Comparison of ENCODE assay signal across 26 cellular contexts in the genomic region with DNA sequence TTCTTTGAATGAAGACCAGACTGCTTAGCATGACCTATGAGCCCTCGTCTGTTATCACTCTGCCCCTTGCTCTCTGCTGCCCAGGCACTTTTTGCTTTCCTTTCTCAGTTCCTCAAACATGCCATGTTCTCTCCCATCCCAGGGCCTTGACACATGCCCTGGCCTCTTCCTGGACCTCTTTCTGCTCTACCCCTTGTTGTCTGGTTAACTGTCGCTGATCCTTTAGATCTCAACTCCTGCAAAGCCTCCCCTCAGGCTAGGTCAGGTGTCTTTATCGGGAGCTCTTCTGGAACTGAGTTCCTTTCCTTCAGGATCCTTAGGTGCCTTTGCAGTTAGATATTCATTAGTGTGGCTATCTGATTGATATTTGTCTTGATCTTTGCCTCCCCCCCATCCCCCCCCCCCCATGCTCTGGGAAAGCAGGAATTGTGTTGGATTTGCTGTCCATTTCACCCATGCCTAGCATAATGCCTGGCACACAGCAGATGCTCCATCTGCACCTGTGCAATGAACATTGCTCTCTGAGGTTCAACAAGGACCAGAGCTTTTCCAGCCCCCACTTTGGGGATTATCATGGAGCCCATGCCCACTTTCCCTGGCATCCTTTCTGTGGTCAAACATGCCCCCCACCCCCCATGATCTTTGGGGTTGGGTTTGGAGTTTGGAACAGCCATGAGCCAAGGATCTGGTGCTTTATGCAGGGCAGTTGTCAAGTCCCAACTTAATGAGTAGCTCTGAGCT.
DNase-seq lines count a peak whose midpoint lies in the region; ATAC-seq and TF ChIP-seq lines count a peak whose summit lies in the region.
"Had no signal": no experiment of that assay in that cellular context is flagged by ENCODE, and none has a peak within 500 bp of the region (broad histone marks: within the 10 kb centered on the region; RNA-seq: fewer than 3 reads in every experiment).

No MANE protein-coding gene starts in this region.

- H2BK120ac ChIP-seq in H9 (ENCODE audit: low read depth, low read length, poor library complexity, severe bottlenecking) = no peak overlapping the region

- H3K27me3 Mint-ChIP-seq in H9 (ENCODE audit: low read depth) (peaks cover 27% of the 10 kb centered on the region), endodermal cell (ENCODE audit: insufficient read depth) (peaks cover 29% of the 10 kb centered on the region), osteocyte (ENCODE audit: unreplicated experiment) (peaks cover 14% of the 10 kb centered on the region)
- H3K27me3 Mint-ChIP-seq: CD4-positive, CD25-positive, alpha-beta regulatory T cell had no signal

- H3T11ph ChIP-seq in H9 (ENCODE audit: low read length) = no peak overlapping the region

- H3K79me2 ChIP-seq in H9 (ENCODE audit: insufficient read depth, low read length) = no peaks in the 10 kb centered on the region

- peaks cover 58 to 100% (median 87%) of the 10 kb centered on the region in 10 experiments for H3K4me1 ChIP-seq in BLaER1 treated with 17β-estradiol and CSF1 and Interleukin-3, amounts not matched to agents 10 nM and 100 nM
- H3K4me1 ChIP-seq in H9 (ENCODE audit: insufficient read depth, low read length) (no peaks in the 10 kb centered on the region), endodermal cell (ENCODE audit: control insufficient read depth, insufficient read depth, low read length) (no peaks in the 10 kb centered on the region)
- H3K4me1 ChIP-seq: left ventricle myocardium inferior, tibial nerve had no signal

- H4K20me1 ChIP-seq in BLaER1 treated with 17β-estradiol and CSF1 and Interleukin-3, amounts not matched to agents 10 nM and 100 nM = no peaks in the 10 kb centered on the region
- H4K20me1 ChIP-seq in H9 (ENCODE audit: control insufficient read depth, insufficient read depth, insufficient read length) = no peaks in the 10 kb centered on the region

- no peak overlapping the region for H2AK5ac ChIP-seq in H9 (ENCODE audit: insufficient read length, low read length)

- H3K56ac ChIP-seq in H9 (ENCODE audit: insufficient read length, low read depth, low read length) = no peak overlapping the region

- H4K5ac ChIP-seq in H9 (ENCODE audit: insufficient read length, low read depth, low read length) = no peak overlapping the region

- H3K9ac ChIP-seq in BLaER1 treated with 17β-estradiol and CSF1 and Interleukin-3, amounts not matched to agents 10 nM and 100 nM = peak overlapping the region in 7 of 11 experiments; percentile 57 to 83 (median 70); a peak in 11 of 22 replicates
- no peak overlapping the region for H3K9ac ChIP-seq in H9 (ENCODE audit: extremely low read depth, insufficient read length, low read length)
- H3K9ac ChIP-seq in endodermal cell (ENCODE audit: extremely low read depth, low read length, poor library complexity, severe bottlenecking) = no peak overlapping the region

- no peak overlapping the region for H2BK5ac ChIP-seq in H9 (ENCODE audit: insufficient read length, low read length)

- no peak overlapping the region for H2BK20ac ChIP-seq in H9 (ENCODE audit: low read depth, low read length, poor library complexity, severe bottlenecking)

- H3K36me3 ChIP-seq in BLaER1 treated with 17β-estradiol and CSF1 and Interleukin-3, amounts not matched to agents 10 nM and 100 nM = no peaks in the 10 kb centered on the region
- no peaks in the 10 kb centered on the region for H3K36me3 ChIP-seq in endodermal cell (ENCODE audit: control insufficient read depth, insufficient read depth, low read length)
- H3K36me3 ChIP-seq: left ventricle myocardium inferior, tibial nerve had no signal

- H3K18ac ChIP-seq in H9 (ENCODE audit: insufficient read length, low read depth, low read length) = no peak overlapping the region

- no CpG with 5 or more reads among the region's 3 CpGs for WGBS in H9 (ENCODE audit: extremely low coverage, insufficient read length, low lambda C conversion rate)
- WGBS in endodermal cell (ENCODE audit: insufficient coverage in 1 of 2, insufficient read length in 1 of 2), 2 experiments = 83 to 97% methylated on average over 2 to 3 of the region's 3 CpGs

- H4K8ac ChIP-seq in H9 (replicated peaks; ENCODE audit: insufficient read length, low read depth, low read length) = no peak overlapping the region

- no peak overlapping the region for H3K23ac ChIP-seq in H9 (ENCODE audit: insufficient read length, low read depth, low read length)

- no peak overlapping the region for H3K4me3 ChIP-seq in BLaER1 treated with 17β-estradiol and CSF1 and Interleukin-3, amounts not matched to agents 10 nM and 100 nM
- no peak overlapping the region for H3K4me3 ChIP-seq in endodermal cell (ENCODE audit: low read length)
- H3K4me3 ChIP-seq: left ventricle myocardium inferior, tibial nerve had no signal

- H3K27ac ChIP-seq in BLaER1 treated with 17β-estradiol and CSF1 and Interleukin-3, amounts not matched to agents 10 nM and 100 nM = peak overlapping the region; percentile 18 to 94 (median 82); a peak in 21 of 22 replicates
- no peak overlapping the region for H3K27ac ChIP-seq in H9 (ENCODE audit: insufficient read length, low read depth, low read length)
- no peak overlapping the region for H3K27ac ChIP-seq in endodermal cell (ENCODE audit: low read depth, low read length)
- H3K27ac ChIP-seq: left ventricle myocardium inferior, tibial nerve had no signal

- no peak overlapping the region for H3K14ac ChIP-seq in H9 (ENCODE audit: insufficient read depth, low read length)

- H3K36me3 Mint-ChIP-seq in H9 (ENCODE audit: insufficient read depth in 1 of 3, low read depth in 3 of 3) (no peaks in the 10 kb centered on the region), endodermal cell (ENCODE audit: low read depth) (no peaks in the 10 kb centered on the region), osteocyte (ENCODE audit: unreplicated experiment) (no peaks in the 10 kb centered on the region)
- H3K36me3 Mint-ChIP-seq: activated naive CD8-positive, alpha-beta T cell treated with anti-CD3 and anti-CD28 coated beads, Interleukin-2, amount 10 ng/mL, durations not matched to agents 7 days and 5 days; CD4-positive, CD25-positive, alpha-beta regulatory T cell; mesothelial cell of epicardium; T-cell had no signal

- H2AFZ ChIP-seq in H9 (ENCODE audit: low read length) = no peak overlapping the region

- H3K27ac Mint-ChIP-seq in H9 (no peak overlapping the region), endodermal cell (no peak overlapping the region), osteocyte (ENCODE audit: unreplicated experiment) (no peak overlapping the region)
- H3K27ac Mint-ChIP-seq: activated B cell treated with CpG ODN at 0.5 μM for 24 hours; activated naive CD8-positive, alpha-beta T cell treated with anti-CD3 and anti-CD28 coated beads, Interleukin-2, amount 10 ng/mL, durations not matched to agents 7 days and 5 days; CD4-positive, CD25-positive, alpha-beta regulatory T cell; effector memory CD8-positive, alpha-beta T cell; mesothelial cell of epicardium; T-cell had no signal

- H3K4me1 Mint-ChIP-seq in H9 (peaks cover 11 to 15% of the 10 kb centered on the region in 2 experiments), endodermal cell (peaks cover 8% of the 10 kb centered on the region), osteocyte (ENCODE audit: unreplicated experiment) (no peaks in the 10 kb centered on the region)
- H3K4me1 Mint-ChIP-seq: activated B cell treated with CpG ODN at 0.5 μM for 24 hours; CD4-positive, CD25-positive, alpha-beta regulatory T cell had no signal

- no peak for TF ChIP-seq CTCF in H9 (conservative IDR thresholded peaks at IDR 0.05)
- no peak for TF ChIP-seq CTCF in endodermal cell (conservative IDR thresholded peaks at IDR 0.05)
- TF ChIP-seq CTCF in osteocyte (IDR thresholded peaks at IDR 0.05) = no peak

- no peak for ATAC-seq in HG03565 (IDR thresholded peaks at IDR 0.05; ENCODE audit: unreplicated experiment)
- ATAC-seq: effector memory CD8-positive, alpha-beta T cell; T-cell had no signal

- H3K79me1 ChIP-seq in H9 (ENCODE audit: insufficient read depth, low read depth, low read length, poor library complexity, severe bottlenecking) = no peaks in the 10 kb centered on the region

- H3K4me3 Mint-ChIP-seq in H9 (no peak overlapping the region), endodermal cell (no peak overlapping the region), osteocyte (ENCODE audit: unreplicated experiment) (no peak overlapping the region)
- H3K4me3 Mint-ChIP-seq: activated B cell treated with CpG ODN at 0.5 μM for 24 hours; activated naive CD8-positive, alpha-beta T cell treated with anti-CD3 and anti-CD28 coated beads, Interleukin-2, amount 10 ng/mL, durations not matched to agents 7 days and 5 days; CD4-positive, CD25-positive, alpha-beta regulatory T cell; effector memory CD8-positive, alpha-beta T cell; mesothelial cell of epicardium; T-cell had no signal

- H3K23me2 ChIP-seq in H9 (ENCODE audit: insufficient read length, low read depth, low read length, poor library complexity, severe bottlenecking) = no peaks in the 10 kb centered on the region

- peak overlapping the region; percentile 36 to 95 (median 82); a peak in 21 of 22 replicates for H3K4me2 ChIP-seq in BLaER1 treated with 17β-estradiol and CSF1 and Interleukin-3, amounts not matched to agents 10 nM and 100 nM
- no peak overlapping the region for H3K4me2 ChIP-seq in H9 (ENCODE audit: insufficient read depth, insufficient read length, low read length)

- DNase-seq in H9 = peak; percentile 8
- peak; percentile 24 for DNase-seq in endodermal cell
- peak; percentile 51 for DNase-seq in osteocyte (ENCODE audit: extremely low spot score, unreplicated experiment)
- DNase-seq in activated naive CD4-positive, alpha-beta T cell (lab: John Stamatoyannopoulos, UW) = no peak
- DNase-seq in NCI-H2227 (lab: John Stamatoyannopoulos, UW; ENCODE audit: unreplicated experiment) = no peak
- DNase-seq: activated B cell treated with CpG ODN at 0.5 μM for 24 hours; activated CD4-positive, alpha-beta T cell treated with anti-CD3 and anti-CD28 coated beads, Interleukin-2, amount 50 U/mL, for 4 hours; activated gamma-delta T cell; activated naive CD8-positive, alpha-beta T cell treated with anti-CD3 and anti-CD28 coated beads, Interleukin-2, amount 10 ng/mL, durations not matched to agents 7 days and 5 days; activated T-cell treated with anti-CD3 and anti-CD28 coated beads for 4 hours; aorta; CD4-positive, CD25-positive, alpha-beta regulatory T cell; effector memory CD8-positive, alpha-beta T cell; erythroblast; left ventricle myocardium inferior; NCI-H146; NCI-H446 treated with DMSO at 0.1 percent for 48 hours; nucleus accumbens; RPMI8226; stimulated activated CD4-positive, alpha-beta T cell treated with anti-CD3 and anti-CD28 coated beads, Interleukin-15, amount 100 ng/mL, for 24 hours; stimulated activated CD4-positive, alpha-beta T cell treated with anti-CD3 and anti-CD28 coated beads, Interleukin-4, amount 100 ng/mL, for 4 hours; T-cell had no signal

- H4K91ac ChIP-seq in H9 (ENCODE audit: insufficient read length, low read depth, low read length) = no peak overlapping the region

- H3K4ac ChIP-seq in H9 (ENCODE audit: low read depth, low read length) = no peak overlapping the region

- H2BK12ac ChIP-seq in H9 (ENCODE audit: insufficient read length, low read depth, low read length) = no peak overlapping the region

- no peak overlapping the region for H2BK15ac ChIP-seq in H9 (ENCODE audit: low read depth, low read length)

- no peaks in the 10 kb centered on the region for H3K9me3 ChIP-seq in BLaER1 treated with 17β-estradiol and CSF1 and Interleukin-3, amounts not matched to agents 10 nM and 100 nM (replicated peaks in 1 of 11)
- no peaks in the 10 kb centered on the region for H3K9me3 ChIP-seq in H9 (ENCODE audit: control insufficient read depth, low read depth, low read length)
- H3K9me3 ChIP-seq in endodermal cell (ENCODE audit: control insufficient read depth, low read length) = no peaks in the 10 kb centered on the region
- H3K9me3 ChIP-seq: left ventricle myocardium inferior, tibial nerve had no signal

- no peaks in the 10 kb centered on the region for H3K27me3 ChIP-seq in BLaER1 treated with 17β-estradiol and CSF1 and Interleukin-3, amounts not matched to agents 10 nM and 100 nM
- H3K27me3 ChIP-seq in H9 (ENCODE audit: insufficient read depth, low read length) (no peaks in the 10 kb centered on the region), endodermal cell (ENCODE audit: control insufficient read depth, insufficient read depth, low read length, poor library complexity, severe bottlenecking) (peaks cover 4% of the 10 kb centered on the region)
- H3K27me3 ChIP-seq: tibial nerve had no signal

- H3K9me3 Mint-ChIP-seq in H9 (no peaks in the 10 kb centered on the region), endodermal cell (no peaks in the 10 kb centered on the region), osteocyte (ENCODE audit: unreplicated experiment) (no peaks in the 10 kb centered on the region)
- H3K9me3 Mint-ChIP-seq: activated B cell treated with CpG ODN at 0.5 μM for 24 hours; activated naive CD8-positive, alpha-beta T cell treated with anti-CD3 and anti-CD28 coated beads, Interleukin-2, amount 10 ng/mL, durations not matched to agents 7 days and 5 days; CD4-positive, CD25-positive, alpha-beta regulatory T cell; effector memory CD8-positive, alpha-beta T cell; mesothelial cell of epicardium; T-cell had no signal

Comparison
In these comparisons a context has a peak if more than half of its experiments do, and no peak if none do; other contexts are left out.
1. H3K27ac ChIP-seq: peak in BLaER1 treated with 17β-estradiol and CSF1 and Interleukin-3, amounts not matched to agents 10 nM and 100 nM (11 of 11); none in H9 (single experiment) and endodermal cell (single experiment).
2. H3K9ac ChIP-seq: peak in BLaER1 treated with 17β-estradiol and CSF1 and Interleukin-3, amounts not matched to agents 10 nM and 100 nM (7 of 11); none in H9 (single experiment) and endodermal cell (single experiment).
3. DNase-seq: peak in H9 (single experiment), endodermal cell (single experiment) and osteocyte (single experiment); none in activated naive CD4-positive, alpha-beta T cell (0 of 4) and NCI-H2227 (single experiment).